Comparison of ENCODE assay signal across 18 cellular contexts in genomic region chr2:236498369-236498768, GRCh38.
A peak's percentile ranks its signal among the peaks of the same experiment; 100 is the strongest.
DNase-seq lines count a peak whose midpoint lies in the region; ATAC-seq, FAIRE-seq and TF ChIP-seq lines count a peak whose summit lies in the region.
"Had no signal": no experiment of that assay in that cellular context is flagged by ENCODE, and none has a peak within 500 bp of the region (broad histone marks: within the 10 kb centered on the region; RNA-seq: fewer than 3 reads in every experiment).

No MANE protein-coding gene starts in this region.

- POLR2A ChIA-PET in MCF 10A (lab: Yijun Ruan, JAX): no interaction called here

- DNase-seq in mammary epithelial cell: peak; percentile 39
- no peak for DNase-seq in MCF 10A (ENCODE audit: unreplicated experiment)
- peak; percentile 69 for DNase-seq in astrocyte of the spinal cord (ENCODE audit: low read depth, low spot score)
- peak; percentile 53 for DNase-seq in kidney epithelial cell (ENCODE audit: low read depth)
- DNase-seq in urothelium cell line (ENCODE audit: low spot score): peak; percentile 43
- no peak for DNase-seq in Karpas-422
- DNase-seq in HAP-1 (ENCODE audit: low spot score in 2 of 2): no peak
- DNase-seq: 8988T, NCI-H1105 treated with DMSO at 0.1 percent for 48 hours, NCI-H510A, sigmoid colon had no signal

- H3K4me1 Mint-ChIP-seq in MCF 10A (ENCODE audit: insufficient read depth, unreplicated experiment): no peaks in the 10 kb centered on the region

- H3K4me3 ChIP-seq in mammary epithelial cell (replicated peaks in 1 of 3; ENCODE audit: insufficient read depth in 1 of 3, low read depth in 2 of 3, low read length in 3 of 3) (no peak overlapping the region), astrocyte of the spinal cord (ENCODE audit: low read depth, low read length) (no peak overlapping the region), kidney epithelial cell (ENCODE audit: low read depth, low read length) (no peak overlapping the region), Karpas-422 (ENCODE audit: low read length) (no peak overlapping the region), HAP-1 (no peak overlapping the region)
- H3K4me3 ChIP-seq: sigmoid colon had no signal

- H3K27ac ChIP-seq in mammary epithelial cell (ENCODE audit: insufficient read depth, low read depth, low read length) (no peak overlapping the region), Karpas-422 (ENCODE audit: low read length) (no peak overlapping the region)
- H3K27ac ChIP-seq: foreskin keratinocyte, sigmoid colon had no signal

- H3K36me3 ChIP-seq in mammary epithelial cell (ENCODE audit: insufficient read depth, low read length): no peaks in the 10 kb centered on the region
- H3K36me3 ChIP-seq in kidney epithelial cell (ENCODE audit: control insufficient read depth, insufficient read depth, low read length): no peaks in the 10 kb centered on the region
- no peaks in the 10 kb centered on the region for H3K36me3 ChIP-seq in Karpas-422 (ENCODE audit: insufficient read depth, low read length)
- no peaks in the 10 kb centered on the region for H3K36me3 ChIP-seq in HAP-1 (replicated peaks)
- H3K36me3 ChIP-seq: sigmoid colon had no signal

- dilution Hi-C loops in mammary epithelial cell (cut with HindIII; ENCODE audit: low sequenced_read_pairs): no loop called here

- H2AFZ ChIP-seq in mammary epithelial cell (ENCODE audit: low read depth, low read length) (no peak overlapping the region), Karpas-422 (ENCODE audit: low read length) (no peak overlapping the region)

- in situ Hi-C loops in mammary epithelial cell (cut with MboI; ENCODE audit: low sequenced_read_pairs in 2 of 2): no loop called here
- in situ Hi-C loops in astrocyte of the spinal cord (cut with HindIII; ENCODE audit: low sequenced_read_pairs): no loop called here
- in situ Hi-C loops in HAP-1 (cut with MboI; ENCODE audit: low sequenced_read_pairs): no loop called here

- H3K79me2 ChIP-seq in mammary epithelial cell (ENCODE audit: insufficient read depth, low read length): no peaks in the 10 kb centered on the region
- no peaks in the 10 kb centered on the region for H3K79me2 ChIP-seq in Karpas-422 (ENCODE audit: low read length)

- intact Hi-C loops in mammary epithelial cell (cut with micrococcal nuclease): no loop called here
- intact Hi-C loops in MCF 10A (cut with micrococcal nuclease): no loop called here

- no peaks in the 10 kb centered on the region for H3K36me3 Mint-ChIP-seq in MCF 10A (ENCODE audit: insufficient read depth, unreplicated experiment)
- H3K36me3 Mint-ChIP-seq: natural killer cell treated with Interleukin-12 subunit alpha and Interleukin-12 subunit beta and Interleukin-15 and Interleukin-18, amount 100 ng/mL, for 72 hours had no signal

- H3K9me2 ChIP-seq in Karpas-422 (replicated peaks; ENCODE audit: insufficient read depth, low read length): no peaks in the 10 kb centered on the region

- H3K27me3 ChIP-seq in mammary epithelial cell (ENCODE audit: insufficient read depth, low read length) (no peaks in the 10 kb centered on the region), kidney epithelial cell (ENCODE audit: control insufficient read depth, insufficient read depth, low read length) (no peaks in the 10 kb centered on the region), Karpas-422 (ENCODE audit: low read length) (no peaks in the 10 kb centered on the region), HAP-1 (ENCODE audit: low read depth) (no peaks in the 10 kb centered on the region)
- H3K27me3 ChIP-seq: foreskin keratinocyte, sigmoid colon had no signal

- CTCF ChIA-PET in mammary epithelial cell (lab: Charles Lee; ENCODE audit: low non-redundant PET): no interaction called here
- CTCF ChIA-PET in MCF 10A (lab: Yijun Ruan, JAX): interaction anchor here (0.6 to 2.3 kb wide), 2 partner anchors 15 to 1037 kb away, joined by 8 to 10 read pairs; no protein-coding TSS in a partner anchor

- no peak for ATAC-seq in HG03159 (IDR thresholded peaks at IDR 0.05; ENCODE audit: unreplicated experiment)
- ATAC-seq: activated CD4-positive, CD25-positive, alpha-beta regulatory T cell treated with anti-CD3 and anti-CD28 coated beads, Interleukin-2, amount 50 U/mL, for 24 hours; foreskin keratinocyte; natural killer cell treated with Interleukin-12 subunit alpha and Interleukin-12 subunit beta and Interleukin-15 and Interleukin-18, amount 100 ng/mL, for 72 hours had no signal

- no peak overlapping the region for H3K4me3 Mint-ChIP-seq in MCF 10A (ENCODE audit: unreplicated experiment)
- H3K4me3 Mint-ChIP-seq: dendritic cell treated with granulocyte-macrophage colony-stimulating factor and Interleukin-4, amounts not matched to agents 40 ng/mL and 50 ng/mL, for 4 days; natural killer cell treated with Interleukin-12 subunit alpha and Interleukin-12 subunit beta and Interleukin-15 and Interleukin-18, amount 100 ng/mL, for 72 hours; T-helper 1 cell treated with Interleukin-12 subunit alpha and Interleukin-12 subunit beta and Interleukin-4 antibody, amounts not matched to agents 30 μg/mL and 1 μg/mL, for 36 hours had no signal

- H3K4me1 ChIP-seq in mammary epithelial cell (ENCODE audit: insufficient read depth, low read length): peaks cover 10% of the 10 kb centered on the region
- no peaks in the 10 kb centered on the region for H3K4me1 ChIP-seq in Karpas-422 (ENCODE audit: low read length)
- H3K4me1 ChIP-seq in HAP-1: no peaks in the 10 kb centered on the region
- H3K4me1 ChIP-seq: foreskin keratinocyte had no signal

- no peak overlapping the region for H3K9ac ChIP-seq in mammary epithelial cell (ENCODE audit: insufficient read depth, low read length)
- no peak overlapping the region for H3K9ac ChIP-seq in Karpas-422 (ENCODE audit: low read length)

- no peak overlapping the region for H3K27ac Mint-ChIP-seq in MCF 10A (ENCODE audit: low read depth, unreplicated experiment)
- H3K27ac Mint-ChIP-seq: dendritic cell treated with granulocyte-macrophage colony-stimulating factor and Interleukin-4, amounts not matched to agents 40 ng/mL and 50 ng/mL, for 4 days; natural killer cell treated with Interleukin-12 subunit alpha and Interleukin-12 subunit beta and Interleukin-15 and Interleukin-18, amount 100 ng/mL, for 72 hours; T-helper 1 cell treated with Interleukin-12 subunit alpha and Interleukin-12 subunit beta and Interleukin-4 antibody, amounts not matched to agents 30 μg/mL and 1 μg/mL, for 36 hours had no signal

- FAIRE-seq in urothelium cell line (lab: Jason Lieb, UNC): no peak
- FAIRE-seq: islet of Langerhans had no signal

- TF ChIP-seq CTCF in mammary epithelial cell (conservative IDR thresholded peaks at IDR 0.05 in 1 of 2, IDR thresholded peaks at IDR 0.05 in 1 of 2; ENCODE audit: extremely low read depth in 1 of 2, insufficient read depth in 1 of 2, low read depth in 1 of 2, low read length in 2 of 2) (no peak), MCF 10A (IDR thresholded peaks at IDR 0.05; ENCODE audit: unreplicated experiment) (no peak), astrocyte of the spinal cord (IDR thresholded peaks at IDR 0.05; ENCODE audit: low read depth, low read length) (no peak), kidney epithelial cell (IDR thresholded peaks at IDR 0.05; ENCODE audit: insufficient read depth, low read length, poor library complexity, severe bottlenecking) (no peak)

- BruUV-seq in mammary epithelial cell (replicated peaks; lab: Mats Ljungman, UMichigan) (no TSS peak), MCF 10A (replicated peaks; lab: Mats Ljungman, UMichigan) (no TSS peak)

- no peaks in the 10 kb centered on the region for H3K9me3 ChIP-seq in mammary epithelial cell (replicated peaks; ENCODE audit: insufficient read depth, low read length)
- no peaks in the 10 kb centered on the region for H3K9me3 ChIP-seq in Karpas-422 (ENCODE audit: low read length)
- H3K9me3 ChIP-seq in HAP-1: no peaks in the 10 kb centered on the region; the same call in 1 of the 2 replicates
- H3K9me3 ChIP-seq: sigmoid colon had no signal

- H3K27me3 Mint-ChIP-seq in MCF 10A (ENCODE audit: insufficient read depth, unreplicated experiment): no peaks in the 10 kb centered on the region

- H4K20me1 ChIP-seq in mammary epithelial cell (ENCODE audit: insufficient read depth, low read length) (no peaks in the 10 kb centered on the region), Karpas-422 (ENCODE audit: insufficient read depth, low read depth, low read length) (no peaks in the 10 kb centered on the region)

- no peaks in the 10 kb centered on the region for H3K9me3 Mint-ChIP-seq in MCF 10A (ENCODE audit: unreplicated experiment)
- H3K9me3 Mint-ChIP-seq: dendritic cell treated with granulocyte-macrophage colony-stimulating factor and Interleukin-4, amounts not matched to agents 40 ng/mL and 50 ng/mL, for 4 days; natural killer cell treated with Interleukin-12 subunit alpha and Interleukin-12 subunit beta and Interleukin-15 and Interleukin-18, amount 100 ng/mL, for 72 hours; T-helper 1 cell treated with Interleukin-12 subunit alpha and Interleukin-12 subunit beta and Interleukin-4 antibody, amounts not matched to agents 30 μg/mL and 1 μg/mL, for 36 hours had no signal

- WGBS in mammary epithelial cell (ENCODE audit: low coverage, missing lambda C conversion rate): 50% methylated on average over 7 of the region's 7 CpGs

- H3K4me2 ChIP-seq in mammary epithelial cell (ENCODE audit: insufficient read depth, low read depth, low read length): no peak overlapping the region
- no peak overlapping the region for H3K4me2 ChIP-seq in Karpas-422 (ENCODE audit: low read depth, low read length, poor library complexity, severe bottlenecking)

Comparison
In these comparisons a context has a peak if more than half of its experiments do, and no peak if none do; other contexts are left out.
1. DNase-seq: peak in mammary epithelial cell (single experiment), astrocyte of the spinal cord (single experiment), kidney epithelial cell (single experiment) and urothelium cell line (single experiment); none in MCF 10A (single experiment), Karpas-422 (single experiment) and HAP-1 (0 of 2).